ENCODE assay signal across 28 cellular contexts in genomic region chr14:63193236-63193635, GRCh38. TPM values are rescaled to one million over a fixed set of nuclear protein-coding genes. Genes with fewer than 3 reads are reported as not detected.
"Had no signal": no experiment of that assay in that cellular context is flagged by ENCODE, and none has a peak within 500 bp of the region (broad histone marks: within the 10 kb centered on the region; RNA-seq: fewer than 3 reads in every experiment).

No MANE protein-coding gene starts in this region.

- H3K4me3 Mint-ChIP-seq: naive thymus-derived CD4-positive, alpha-beta T cell; nephron; neural progenitor cell; stimulated activated naive B cell treated with anti-CD40 and anti-IgM and Interleukin-4, amounts not matched to agents 10 μg/mL and 1 μg/mL and 100 μg/mL, for 72 hours; stimulated activated naive CD8-positive, alpha-beta T cell treated with anti-CD3 and anti-CD28 coated beads, Interleukin-15, Interleukin-2, amounts not matched to agents 100 ng/mL and 50 ng/mL, for 24 hours had no signal

- DNase-seq: dorsolateral prefrontal cortex; effector CD4-positive, alpha-beta T cell; erythroblast; esophagus squamous epithelium; foreskin fibroblast; heart left ventricle; left cardiac atrium; left lung; mesendoderm; midbrain; naive thymus-derived CD4-positive, alpha-beta T cell; right lobe of liver; small intestine; stimulated activated CD4-positive, alpha-beta T cell treated with anti-CD3 and anti-CD28 coated beads, Interleukin-15, amount 100 ng/mL, for 24 hours; stimulated activated CD4-positive, alpha-beta T cell treated with anti-CD3 and anti-CD28 coated beads, Interleukin-2, amount 100 ng/mL, for 48 hours; stimulated activated naive B cell treated with anti-CD40 and anti-IgM and Interleukin-4, amounts not matched to agents 10 μg/mL and 1 μg/mL and 100 μg/mL, for 72 hours; upper lobe of right lung had no signal

- H3K27me3 Mint-ChIP-seq: progenitor cell of endocrine pancreas; stimulated activated naive CD8-positive, alpha-beta T cell treated with anti-CD3 and anti-CD28 coated beads, Interleukin-15, Interleukin-2, amounts not matched to agents 100 ng/mL and 50 ng/mL, for 24 hours had no signal

- H3K36me3 Mint-ChIP-seq: naive thymus-derived CD4-positive, alpha-beta T cell; neural progenitor cell; stimulated activated naive B cell treated with anti-CD40 and anti-IgM and Interleukin-4, amounts not matched to agents 10 μg/mL and 1 μg/mL and 100 μg/mL, for 72 hours had no signal

- H3K9me3 ChIP-seq: esophagus squamous epithelium, gastroesophageal sphincter, heart left ventricle, right lobe of liver, thoracic aorta, tibial nerve, upper lobe of right lung, vagina had no signal

- FAIRE-seq: colon, small intestine had no signal

- H3K79me2 ChIP-seq: hepatocyte, parathyroid adenoma had no signal

- H2AFZ ChIP-seq: hepatocyte, neural progenitor cell, parathyroid adenoma had no signal

- H3K4me1 Mint-ChIP-seq: naive thymus-derived CD4-positive, alpha-beta T cell; nephron; stimulated activated naive B cell treated with anti-CD40 and anti-IgM and Interleukin-4, amounts not matched to agents 10 μg/mL and 1 μg/mL and 100 μg/mL, for 72 hours had no signal

- H3K4me2 ChIP-seq: hepatocyte, neural progenitor cell had no signal

- H3K27me3 ChIP-seq: dorsolateral prefrontal cortex, esophagus squamous epithelium, gastroesophageal sphincter, heart left ventricle, hepatocyte, left lung, neural progenitor cell, right lobe of liver, tibial nerve, upper lobe of right lung, vagina had no signal

- H3K27ac ChIP-seq: dorsolateral prefrontal cortex, gastroesophageal sphincter, hepatocyte, neural progenitor cell, parathyroid adenoma, right lobe of liver, thoracic aorta, upper lobe of right lung, vagina had no signal

- H3K4me3 ChIP-seq: dorsolateral prefrontal cortex, esophagus squamous epithelium, gastroesophageal sphincter, heart left ventricle, hepatocyte, left lung, neural progenitor cell, right lobe of liver, thoracic aorta, tibial nerve, upper lobe of right lung, vagina had no signal

- ATAC-seq: gastroesophageal sphincter; heart left ventricle; left cardiac atrium; left lung; naive thymus-derived CD4-positive, alpha-beta T cell; right lobe of liver; stimulated activated naive B cell treated with anti-CD40 and anti-IgM and Interleukin-4, amounts not matched to agents 10 μg/mL and 1 μg/mL and 100 μg/mL, for 72 hours; upper lobe of right lung had no signal

- H3K36me3 ChIP-seq: esophagus squamous epithelium, gastroesophageal sphincter, heart left ventricle, left lung, neural progenitor cell, right lobe of liver, thoracic aorta, tibial nerve, upper lobe of right lung, vagina had no signal

- H3K9ac ChIP-seq: neural progenitor cell, parathyroid adenoma had no signal

- H3K4me1 ChIP-seq: esophagus squamous epithelium, gastroesophageal sphincter, left lung, neural progenitor cell, parathyroid adenoma, right lobe of liver, tibial nerve, upper lobe of right lung, vagina had no signal

- H3K27ac Mint-ChIP-seq: naive thymus-derived CD4-positive, alpha-beta T cell; nephron; neural progenitor cell; progenitor cell of endocrine pancreas; stimulated activated naive B cell treated with anti-CD40 and anti-IgM and Interleukin-4, amounts not matched to agents 10 μg/mL and 1 μg/mL and 100 μg/mL, for 72 hours; stimulated activated naive CD8-positive, alpha-beta T cell treated with anti-CD3 and anti-CD28 coated beads, Interleukin-15, Interleukin-2, amounts not matched to agents 100 ng/mL and 50 ng/mL, for 24 hours had no signal

- H3K9me3 Mint-ChIP-seq: stimulated activated naive CD8-positive, alpha-beta T cell treated with anti-CD3 and anti-CD28 coated beads, Interleukin-15, Interleukin-2, amounts not matched to agents 100 ng/mL and 50 ng/mL, for 24 hours had no signal

RNA-seq across cellular contexts. Expression of gene RHOJ, which starts 11.0 kb away (rescaled TPM):
- total RNA-seq: naive thymus-derived CD4-positive, alpha-beta T cell had no signal
- polyA plus RNA-seq: naive thymus-derived CD4-positive, alpha-beta T cell had no signal
